25 cellular contexts compared by ENCODE assay signal in genomic region chr10:15222511-15222910, GRCh38. TPM values are rescaled to one million over a fixed set of nuclear protein-coding genes. Genes with fewer than 3 reads are reported as not detected.
A peak's percentile ranks its signal among the peaks of the same experiment; 100 is the strongest.
DNase-seq lines count a peak whose midpoint lies in the region; ATAC-seq and TF ChIP-seq lines count a peak whose summit lies in the region.
"Had no signal": no experiment of that assay in that cellular context is flagged by ENCODE, and none has a peak within 500 bp of the region (broad histone marks: within the 10 kb centered on the region; RNA-seq: fewer than 3 reads in every experiment).

No MANE protein-coding gene starts in this region.

- POLR2A ChIA-PET in AG04450 (lab: Yijun Ruan, JAX): no interaction called here
- POLR2A ChIA-PET in naive thymus-derived CD8-positive, alpha-beta T cell (lab: Charles Lee): no interaction called here

- H3K9me3 ChIP-seq in AG04450 (ENCODE audit: control insufficient read depth, insufficient read depth, low read length): peaks cover 14% of the 10 kb centered on the region
- H3K9me3 ChIP-seq: transverse colon had no signal

- no peak for ATAC-seq in naive thymus-derived CD8-positive, alpha-beta T cell

- H3K27me3 Mint-ChIP-seq in naive thymus-derived CD8-positive, alpha-beta T cell: peaks cover 0 to 2% (median 0%) of the 10 kb centered on the region in 5 donors
- H3K27me3 Mint-ChIP-seq: activated CD4-positive, alpha-beta memory T cell treated with anti-CD3 and anti-CD28 coated beads for 36 hours; central memory CD8-positive, alpha-beta T cell had no signal

- no peak for DNase-seq in AG04450 (ENCODE audit: low read depth, low spot score)
- DNase-seq in NCI-H69 (lab: John Stamatoyannopoulos, UW): peak; percentile 66
- peak; percentile 35 for DNase-seq in midbrain (lab: John Stamatoyannopoulos, UW)
- DNase-seq in H7: no peak
- DNase-seq in naive thymus-derived CD8-positive, alpha-beta T cell: no peak
- no peak for DNase-seq in NAMALWA (ENCODE audit: low spot score)
- DNase-seq in activated naive CD4-positive, alpha-beta T cell treated with Interleukin-2 at 50 U/mL for 16 hours: no peak
- DNase-seq: activated CD4-positive, alpha-beta memory T cell treated with anti-CD3 and anti-CD28 coated beads for 36 hours; activated gamma-delta T cell treated with Interleukin-2 at 50 U/mL for 16 hours; COR-L47; Kasumi-1; kidney; NCI-H1092; NCI-H2081 treated with DMSO at 0.1 percent for 48 hours; NCI-H774; retina; stimulated activated CD4-positive, alpha-beta T cell treated with anti-CD3 and anti-CD28 coated beads, Interleukin-4, amount 100 ng/mL, for 1 hour; stimulated activated naive CD4-positive, alpha-beta T cell treated with Interleukin-2 at 50 U/mL for 16 hours; transverse colon had no signal

- H3K4me3 ChIP-seq in AG04450 (ENCODE audit: low read depth, low read length) (no peak overlapping the region), H7 (ENCODE audit: insufficient read depth, low read depth, low read length) (no peak overlapping the region)
- H3K4me3 ChIP-seq: BLaER1, lung, transverse colon had no signal

- CTCF ChIA-PET in AG04450 (lab: Charles Lee): interaction anchor here (1.0 kb wide), 1 partner anchor 12 kb away, joined by 3 read pairs; no protein-coding TSS in a partner anchor

- H3K27ac Mint-ChIP-seq in naive thymus-derived CD8-positive, alpha-beta T cell: no peak overlapping the region
- H3K27ac Mint-ChIP-seq: activated CD4-positive, alpha-beta memory T cell treated with anti-CD3 and anti-CD28 coated beads for 36 hours; T-helper 2 cell treated with Interferon-gamma antibody and Interleukin-4, amounts not matched to agents 5 μg/mL and 100 μg/mL, for 36 hours had no signal

- no peak overlapping the region for H3K4me3 Mint-ChIP-seq in naive thymus-derived CD8-positive, alpha-beta T cell
- H3K4me3 Mint-ChIP-seq: activated CD4-positive, alpha-beta memory T cell treated with anti-CD3 and anti-CD28 coated beads for 36 hours; central memory CD8-positive, alpha-beta T cell; T-helper 2 cell treated with Interferon-gamma antibody and Interleukin-4, amounts not matched to agents 5 μg/mL and 100 μg/mL, for 36 hours had no signal

- peaks cover 12 to 35% (median 15%) of the 10 kb centered on the region in 3 donors for H3K36me3 Mint-ChIP-seq in naive thymus-derived CD8-positive, alpha-beta T cell

- H3K4me1 Mint-ChIP-seq in naive thymus-derived CD8-positive, alpha-beta T cell: peaks cover 0 to 6% (median 2%) of the 10 kb centered on the region in 4 donors
- H3K4me1 Mint-ChIP-seq: central memory CD8-positive, alpha-beta T cell had no signal

- peak overlapping the region; percentile 47 for H3K27ac ChIP-seq in AG04450 (ENCODE audit: low read depth, low read length)
- H3K27ac ChIP-seq in cingulate gyrus (ENCODE audit: low read depth, low read length): peak overlapping the region; percentile 58
- H3K27ac ChIP-seq: BLaER1, epithelial cell of prostate, transverse colon had no signal

- no peak for TF ChIP-seq CTCF in AG04450 (IDR thresholded peaks at IDR 0.05; ENCODE audit: low read depth, low read length)

- no peaks in the 10 kb centered on the region for H3K27me3 ChIP-seq in AG04450 (ENCODE audit: control insufficient read depth, insufficient read depth, low read length)
- H3K27me3 ChIP-seq in H7 (ENCODE audit: control insufficient read depth, insufficient read depth, low read length): no peaks in the 10 kb centered on the region
- H3K27me3 ChIP-seq: BLaER1, transverse colon had no signal

- no peaks in the 10 kb centered on the region; the same call in 1 of the 2 replicates for H3K36me3 ChIP-seq in H7 (replicated peaks; ENCODE audit: control insufficient read depth, insufficient read depth, low read length)
- H3K36me3 ChIP-seq: transverse colon had no signal

- H3K9me3 Mint-ChIP-seq in naive thymus-derived CD8-positive, alpha-beta T cell: peaks cover 0 to 15% (median 10%) of the 10 kb centered on the region in 9 donors

RNA-seq across cellular contexts. Expression of gene NMT2, which starts 54.0 kb away (rescaled TPM):
- 36.3 and 38.2 TPM in 2 replicates for polyA plus RNA-seq in AG04450 (2011; rRNA removed)
- 15.5 and 19.3 TPM in 2 replicates for polyA minus RNA-seq in AG04450 (2011; rRNA and poly(A)+ RNA removed)
- total RNA-seq in H7 (2014; rRNA removed; shearing (Covaris generic)): 10.6 and 12.3 TPM in 2 replicates
- total RNA-seq in naive thymus-derived CD8-positive, alpha-beta T cell: 10 to 100 TPM; 81.3 to 86.4 TPM
- polyA plus RNA-seq in naive thymus-derived CD8-positive, alpha-beta T cell: 10 to 100 TPM; 31.7 to 40.4 (median 34.9) TPM

Comparison
In these comparisons a context has a peak if more than half of its experiments do, and no peak if none do; other contexts are left out.
1. DNase-seq: peak in NCI-H69 (single experiment) and midbrain (single experiment); none in AG04450 (single experiment), H7 (single experiment), naive thymus-derived CD8-positive, alpha-beta T cell (0 of 10), NAMALWA (single experiment) and activated naive CD4-positive, alpha-beta T cell treated with Interleukin-2 at 50 U/mL for 16 hours (single experiment).